14 cellular contexts compared by ENCODE assay signal in genomic region chr15:47570044-47570443, GRCh38.
A peak's percentile ranks its signal among the peaks of the same experiment; 100 is the strongest.
DNase-seq lines count a peak whose midpoint lies in the region; ATAC-seq and TF ChIP-seq lines count a peak whose summit lies in the region.
"Had no signal": no experiment of that assay in that cellular context is flagged by ENCODE, and none has a peak within 500 bp of the region (broad histone marks: within the 10 kb centered on the region; RNA-seq: fewer than 3 reads in every experiment).

No MANE protein-coding gene starts in this region.

- no peak overlapping the region for H3K4me3 Mint-ChIP-seq in naive thymus-derived CD4-positive, alpha-beta T cell
- H3K4me3 Mint-ChIP-seq: B cell; CD4-positive, alpha-beta T cell had no signal

- TF ChIP-seq CTCF in WERI-Rb-1 (IDR thresholded peaks at IDR 0.05; ENCODE audit: low read depth, low read length) (no peak), colonic mucosa (IDR thresholded peaks at IDR 0.05) (no peak), mucosa of descending colon (IDR thresholded peaks at IDR 0.05) (no peak), transverse colon (IDR thresholded peaks at IDR 0.05) (no peak)

- CTCF ChIA-PET in naive thymus-derived CD4-positive, alpha-beta T cell (lab: Charles Lee) = no interaction called here

- H3K9ac ChIP-seq in colonic mucosa (ENCODE audit: low read depth in 2 of 2, low read length in 2 of 2) = no peak overlapping the region

- no peaks in the 10 kb centered on the region for H3K36me3 Mint-ChIP-seq in naive thymus-derived CD4-positive, alpha-beta T cell

- TF ChIP-seq EP300 in transverse colon (IDR thresholded peaks at IDR 0.05; ENCODE audit: low read depth) = no peak

- H3K9me3 ChIP-seq in WERI-Rb-1 (ENCODE audit: severe bottlenecking) = no peaks in the 10 kb centered on the region
- no peaks in the 10 kb centered on the region for H3K9me3 ChIP-seq in colonic mucosa
- no peaks in the 10 kb centered on the region for H3K9me3 ChIP-seq in mucosa of descending colon
- H3K9me3 ChIP-seq in transverse colon = no peaks in the 10 kb centered on the region
- H3K9me3 ChIP-seq in naive thymus-derived CD4-positive, alpha-beta T cell (ENCODE audit: control insufficient read depth in 2 of 3, low read length in 3 of 3) = no peaks in the 10 kb centered on the region
- H3K9me3 ChIP-seq: HAP-1 had no signal

- H3K27me3 ChIP-seq in WERI-Rb-1 (ENCODE audit: insufficient read depth, low read depth, severe bottlenecking) (no peaks in the 10 kb centered on the region), colonic mucosa (no peaks in the 10 kb centered on the region), transverse colon (no peaks in the 10 kb centered on the region)
- peaks cover 0 to 5% of the 10 kb centered on the region in 2 donors for H3K27me3 ChIP-seq in naive thymus-derived CD4-positive, alpha-beta T cell (ENCODE audit: control insufficient read depth in 2 of 2, insufficient read depth in 2 of 2, low read length in 2 of 2)

- peak overlapping the region; percentile 51; the same call in 1 of the 2 replicates for H3K27ac ChIP-seq in WERI-Rb-1
- no peak overlapping the region for H3K27ac ChIP-seq in colonic mucosa
- peak overlapping the region in 2 of 4 donors; percentile 24 to 28 for H3K27ac ChIP-seq in transverse colon
- no peak overlapping the region for H3K27ac ChIP-seq in naive thymus-derived CD4-positive, alpha-beta T cell (ENCODE audit: low read depth, low read length)

- WGBS in transverse colon (ENCODE audit: low coverage in 1 of 2), 2 donors = 40 to 50% methylated on average over 2 to 4 of the region's 4 CpGs

- peaks cover 0 to 4% (median 0%) of the 10 kb centered on the region in 11 donors for H3K9me3 Mint-ChIP-seq in naive thymus-derived CD4-positive, alpha-beta T cell
- H3K9me3 Mint-ChIP-seq: CD4-positive, alpha-beta T cell had no signal

- no peak for DNase-seq in WERI-Rb-1
- DNase-seq in colonic mucosa = peak; percentile 72
- DNase-seq in mucosa of descending colon = peak; percentile 41 to 68 (median 62)
- peak; percentile 72 for DNase-seq in transverse colon
- no peak for DNase-seq in naive thymus-derived CD4-positive, alpha-beta T cell
- DNase-seq: C1 segment of cervical spinal cord; CD4-positive, alpha-beta T cell; DMS79; GOT3 had no signal

- no peaks in the 10 kb centered on the region for H3K4me1 Mint-ChIP-seq in naive thymus-derived CD4-positive, alpha-beta T cell
- H3K4me1 Mint-ChIP-seq: B cell had no signal

- H3K36me3 ChIP-seq in WERI-Rb-1 (no peaks in the 10 kb centered on the region), colonic mucosa (no peaks in the 10 kb centered on the region), mucosa of descending colon (ENCODE audit: low read depth) (no peaks in the 10 kb centered on the region), transverse colon (no peaks in the 10 kb centered on the region)
- no peaks in the 10 kb centered on the region for H3K36me3 ChIP-seq in naive thymus-derived CD4-positive, alpha-beta T cell (ENCODE audit: control insufficient read depth in 2 of 3, insufficient read depth in 3 of 3, low read length in 3 of 3)
- H3K36me3 ChIP-seq: HAP-1 had no signal

- POLR2A ChIA-PET in naive thymus-derived CD4-positive, alpha-beta T cell (lab: Charles Lee) = no interaction called here

- H3K27ac Mint-ChIP-seq in naive thymus-derived CD4-positive, alpha-beta T cell = no peak overlapping the region
- H3K27ac Mint-ChIP-seq: B cell; CD4-positive, alpha-beta T cell had no signal

- H3K4me1 ChIP-seq in colonic mucosa (no peaks in the 10 kb centered on the region), mucosa of descending colon (ENCODE audit: low read depth) (no peaks in the 10 kb centered on the region), transverse colon (no peaks in the 10 kb centered on the region)
- H3K4me1 ChIP-seq in naive thymus-derived CD4-positive, alpha-beta T cell (ENCODE audit: control insufficient read depth in 2 of 2, insufficient read depth in 2 of 2, low read length in 2 of 2) = no peaks in the 10 kb centered on the region
- H3K4me1 ChIP-seq: HAP-1 had no signal

- peaks cover 0 to 9% (median 0%) of the 10 kb centered on the region in 5 donors for H3K27me3 Mint-ChIP-seq in naive thymus-derived CD4-positive, alpha-beta T cell
- H3K27me3 Mint-ChIP-seq: B cell; CD4-positive, alpha-beta T cell had no signal

- intact Hi-C loops in colonic mucosa (cut with DNase I) = loop anchor here (10.0 kb wide), 1 partner anchor 55 kb away; no protein-coding TSS in a partner anchor
- intact Hi-C loops in mucosa of descending colon (cut with DNase I, micrococcal nuclease) = no loop called here
- intact Hi-C loops in transverse colon (cut with DNase I; ENCODE audit: low total_unique reads) = no loop called here
- intact Hi-C loops in naive thymus-derived CD4-positive, alpha-beta T cell (cut with micrococcal nuclease) = no loop called here

- no peak for TF ChIP-seq POLR2A in transverse colon (IDR thresholded peaks at IDR 0.05)

- ATAC-seq in mucosa of descending colon (peak; percentile 100), GM21526 (IDR thresholded peaks at IDR 0.05; ENCODE audit: low FRiP score, unreplicated experiment) (no peak), GM21723 (IDR thresholded peaks at IDR 0.05; ENCODE audit: unreplicated experiment) (no peak)
- no peak for ATAC-seq in naive thymus-derived CD4-positive, alpha-beta T cell
- ATAC-seq: GM12878 had no signal

- in situ Hi-C loops in transverse colon (cut with MboI; ENCODE audit: low pct_ligation_motif_present in 1 of 4, low pct_unique_long_range_greater_than_20kb in 1 of 4, low sequenced_read_pairs in 3 of 4) = no loop called here

- H3K4me3 ChIP-seq in WERI-Rb-1 (ENCODE audit: low read depth, low read length) = no peak overlapping the region
- no peak overlapping the region for H3K4me3 ChIP-seq in colonic mucosa
- no peak overlapping the region for H3K4me3 ChIP-seq in mucosa of descending colon
- H3K4me3 ChIP-seq in transverse colon = no peak overlapping the region
- H3K4me3 ChIP-seq in naive thymus-derived CD4-positive, alpha-beta T cell (ENCODE audit: low read length) = no peak overlapping the region
- H3K4me3 ChIP-seq: GM12878, HAP-1 had no signal

Comparison
In these comparisons a context has a peak if more than half of its experiments do, and no peak if none do; other contexts are left out.
1. DNase-seq: peak in colonic mucosa (single experiment), mucosa of descending colon (3 of 3) and transverse colon (single experiment); none in WERI-Rb-1 (single experiment) and naive thymus-derived CD4-positive, alpha-beta T cell (0 of 9).